Comparison of ENCODE assay signal across 9 cellular contexts in genomic region chr14:61470261-61470953, GRCh38.
DNase-seq lines count a peak whose midpoint lies in the region; ATAC-seq, FAIRE-seq and TF ChIP-seq lines count a peak whose summit lies in the region.
"Had no signal": no experiment of that assay in that cellular context is flagged by ENCODE, and none has a peak within 500 bp of the region (broad histone marks: within the 10 kb centered on the region; RNA-seq: fewer than 3 reads in every experiment).

No MANE protein-coding gene starts in this region.

- H3K4me3 Mint-ChIP-seq in CD8-positive, alpha-beta T cell: peak overlapping the region; percentile 76
- H3K4me3 Mint-ChIP-seq in activated CD4-positive, alpha-beta memory T cell treated with anti-CD3 and anti-CD28 coated beads, Interleukin-2, amount 10 ng/mL, durations not matched to agents 7 days and 5 days: no peak overlapping the region
- H3K4me3 Mint-ChIP-seq in glutamatergic neuron (ENCODE audit: unreplicated experiment): peak overlapping the region; percentile 62

- H3K79me2 ChIP-seq in Karpas-422 (ENCODE audit: low read length): no peaks in the 10 kb centered on the region

- H3K4me2 ChIP-seq in Karpas-422 (ENCODE audit: low read depth, low read length, poor library complexity, severe bottlenecking): peak overlapping the region; percentile 87

- CTCF ChIA-PET in CD8-positive, alpha-beta T cell (lab: Charles Lee): interaction anchor here (0.7 to 4.2 kb wide), 6 partner anchors 9 to 367 kb away, joined by 3 to 34 read pairs (median 8); no protein-coding TSS in a partner anchor
- CTCF ChIA-PET in activated CD4-positive, alpha-beta memory T cell treated with anti-CD3 and anti-CD28 coated beads, Interleukin-2, amount 10 ng/mL, durations not matched to agents 7 days and 5 days (lab: Charles Lee): interaction anchor here (0.5 to 3.0 kb wide), 7 partner anchors 10 to 418 kb away, joined by 3 to 12 read pairs (median 4); partner anchors contain the start of gene TMEM30B

- peaks cover 10% of the 10 kb centered on the region for H3K36me3 ChIP-seq in CD8-positive, alpha-beta T cell (ENCODE audit: insufficient read depth, low read length)
- no peaks in the 10 kb centered on the region for H3K36me3 ChIP-seq in Karpas-422 (ENCODE audit: insufficient read depth, low read length)

- no peaks in the 10 kb centered on the region for H3K9me3 Mint-ChIP-seq in CD8-positive, alpha-beta T cell
- no peaks in the 10 kb centered on the region for H3K9me3 Mint-ChIP-seq in activated CD4-positive, alpha-beta memory T cell treated with anti-CD3 and anti-CD28 coated beads, Interleukin-2, amount 10 ng/mL, durations not matched to agents 7 days and 5 days
- H3K9me3 Mint-ChIP-seq in glutamatergic neuron (ENCODE audit: unreplicated experiment): no peaks in the 10 kb centered on the region

- TF ChIP-seq POLR2A in GM12892 (IDR thresholded peaks at IDR 0.05; ENCODE audit: low read depth, low read length): no peak

- POLR2A ChIA-PET in CD8-positive, alpha-beta T cell (lab: Charles Lee): interaction anchor here (1.0 to 2.1 kb wide), 5 partner anchors 9 to 35 kb away, joined by 3 to 6 read pairs (median 4); no protein-coding TSS in a partner anchor
- POLR2A ChIA-PET in activated CD4-positive, alpha-beta memory T cell treated with anti-CD3 and anti-CD28 coated beads, Interleukin-2, amount 10 ng/mL, durations not matched to agents 7 days and 5 days (lab: Charles Lee): interaction anchor here (1.2 to 4.8 kb wide), 9 partner anchors 19 to 292 kb away, joined by 3 to 27 read pairs (median 9); partner anchors contain the start of genes HIF1A, PRKCH and SNAPC1

- no peaks in the 10 kb centered on the region for H3K27me3 Mint-ChIP-seq in CD8-positive, alpha-beta T cell (ENCODE audit: low read depth)
- H3K27me3 Mint-ChIP-seq in activated CD4-positive, alpha-beta memory T cell treated with anti-CD3 and anti-CD28 coated beads, Interleukin-2, amount 10 ng/mL, durations not matched to agents 7 days and 5 days: no peaks in the 10 kb centered on the region
- H3K27me3 Mint-ChIP-seq in glutamatergic neuron (ENCODE audit: unreplicated experiment): peaks cover 2% of the 10 kb centered on the region

- no peaks in the 10 kb centered on the region for H4K20me1 ChIP-seq in Karpas-422 (ENCODE audit: insufficient read depth, low read depth, low read length)

- H3K36me3 Mint-ChIP-seq in CD8-positive, alpha-beta T cell: peaks cover 80% of the 10 kb centered on the region
- H3K36me3 Mint-ChIP-seq in activated CD4-positive, alpha-beta memory T cell treated with anti-CD3 and anti-CD28 coated beads, Interleukin-2, amount 10 ng/mL, durations not matched to agents 7 days and 5 days (ENCODE audit: low read depth): peaks cover 66% of the 10 kb centered on the region
- no peaks in the 10 kb centered on the region for H3K36me3 Mint-ChIP-seq in glutamatergic neuron (ENCODE audit: unreplicated experiment)

- no peak for ATAC-seq in CD8-positive, alpha-beta T cell
- ATAC-seq in HG03139 (IDR thresholded peaks at IDR 0.05; ENCODE audit: unreplicated experiment) (no peak), HG03571 (IDR thresholded peaks at IDR 0.05; ENCODE audit: unreplicated experiment) (no peak)
- ATAC-seq: Panc1 had no signal

- H3K4me1 ChIP-seq in CD8-positive, alpha-beta T cell (ENCODE audit: insufficient read depth, low read length): peaks cover 81% of the 10 kb centered on the region
- peaks cover 53% of the 10 kb centered on the region for H3K4me1 ChIP-seq in Karpas-422 (ENCODE audit: low read length)

- intact Hi-C loops in CD8-positive, alpha-beta T cell (cut with DNase I, micrococcal nuclease): no loop called here

- H3K27ac Mint-ChIP-seq in CD8-positive, alpha-beta T cell: peak overlapping the region; percentile 97
- peak overlapping the region; percentile 88 for H3K27ac Mint-ChIP-seq in activated CD4-positive, alpha-beta memory T cell treated with anti-CD3 and anti-CD28 coated beads, Interleukin-2, amount 10 ng/mL, durations not matched to agents 7 days and 5 days
- peak overlapping the region; percentile 62 for H3K27ac Mint-ChIP-seq in glutamatergic neuron (ENCODE audit: unreplicated experiment)

- peaks cover 89% of the 10 kb centered on the region for H3K4me1 Mint-ChIP-seq in CD8-positive, alpha-beta T cell (ENCODE audit: low read depth)
- peaks cover 71% of the 10 kb centered on the region for H3K4me1 Mint-ChIP-seq in activated CD4-positive, alpha-beta memory T cell treated with anti-CD3 and anti-CD28 coated beads, Interleukin-2, amount 10 ng/mL, durations not matched to agents 7 days and 5 days
- peaks cover 21% of the 10 kb centered on the region for H3K4me1 Mint-ChIP-seq in glutamatergic neuron (ENCODE audit: low read depth, unreplicated experiment)

- peak overlapping the region; percentile 18; the same call in 1 of the 2 replicates for H2AFZ ChIP-seq in Karpas-422 (ENCODE audit: low read length)

- no peak overlapping the region for H3K4me3 ChIP-seq in CD8-positive, alpha-beta T cell (ENCODE audit: low read depth, low read length)
- H3K4me3 ChIP-seq in Karpas-422 (ENCODE audit: low read length): peak overlapping the region; percentile 66

- H3K27me3 ChIP-seq in CD8-positive, alpha-beta T cell (ENCODE audit: insufficient read depth, low read length): no peaks in the 10 kb centered on the region
- no peaks in the 10 kb centered on the region for H3K27me3 ChIP-seq in Karpas-422 (ENCODE audit: low read length)

- peak in 1 of 7 experiments; percentile 48 for DNase-seq in CD8-positive, alpha-beta T cell
- DNase-seq in Karpas-422 (peak; percentile 63), glutamatergic neuron (peak; percentile 38), smooth muscle cell of the brain vasculature (ENCODE audit: low read depth, low spot score) (peak; percentile 79), GM12892 (ENCODE audit: insufficient read length) (no peak)
- DNase-seq in activated CD4-positive, alpha-beta memory T cell treated with anti-CD3 and anti-CD28 coated beads, Interleukin-2, amount 10 ng/mL, durations not matched to agents 7 days and 5 days: no peak

- peak overlapping the region; percentile 42 for H3K27ac ChIP-seq in CD8-positive, alpha-beta T cell (ENCODE audit: low read depth, low read length)
- H3K27ac ChIP-seq in Karpas-422 (ENCODE audit: low read length): peak overlapping the region; percentile 92

- no peaks in the 10 kb centered on the region for H3K9me2 ChIP-seq in Karpas-422 (replicated peaks; ENCODE audit: insufficient read depth, low read length)

- no peak for FAIRE-seq in GM12892 (lab: Jason Lieb, UNC)

- no peak for TF ChIP-seq CTCF in CD8-positive, alpha-beta T cell (IDR thresholded peaks at IDR 0.05)
- no peak for TF ChIP-seq CTCF in glutamatergic neuron (IDR thresholded peaks at IDR 0.05; ENCODE audit: partially characterized antibody, unreplicated experiment)

- H3K9me3 ChIP-seq in CD8-positive, alpha-beta T cell (ENCODE audit: low read length): no peaks in the 10 kb centered on the region
- no peaks in the 10 kb centered on the region for H3K9me3 ChIP-seq in Karpas-422 (ENCODE audit: low read length)

- peak overlapping the region; percentile 72 for H3K9ac ChIP-seq in Karpas-422 (ENCODE audit: low read length)

Comparison
In these comparisons a context has a peak if more than half of its experiments do, and no peak if none do; other contexts are left out.
1. DNase-seq: peak in Karpas-422 (single experiment), glutamatergic neuron (single experiment) and smooth muscle cell of the brain vasculature (single experiment); none in activated CD4-positive, alpha-beta memory T cell treated with anti-CD3 and anti-CD28 coated beads, Interleukin-2, amount 10 ng/mL, durations not matched to agents 7 days and 5 days (single experiment) and GM12892 (single experiment).
2. Peak in every context shown above with its lines, with median percentiles within 50 percentile points of each other: H3K27ac Mint-ChIP-seq.